ENCODE assay signal across 7 cellular contexts in genomic region chrX:57132046-57132445, GRCh38. TPM values are rescaled to one million over a fixed set of nuclear protein-coding genes. Genes with fewer than 3 reads are reported as not detected.
"Had no signal": no experiment of that assay in that cellular context is flagged by ENCODE, and none has a peak within 500 bp of the region (broad histone marks: within the 10 kb centered on the region; RNA-seq: fewer than 3 reads in every experiment).

No MANE protein-coding gene starts in this region.

- H3K4me3 Mint-ChIP-seq: IgD-negative memory B cell had no signal

- H3K4me1 Mint-ChIP-seq: IgD-negative memory B cell had no signal

- H3K27ac Mint-ChIP-seq: IgD-negative memory B cell had no signal

- DNase-seq: IMR-90, KBM-7, KG1 had no signal

- FAIRE-seq: HepG2, HTR-8/SVneo had no signal

- ATAC-seq: HepG2 had no signal

- H3K9me3 Mint-ChIP-seq: IgD-negative memory B cell had no signal

- H3K27me3 Mint-ChIP-seq: IgD-negative memory B cell had no signal

- H3K27ac ChIP-seq: HL-60 had no signal

RNA-seq across cellular contexts. Expression of gene SPIN2A, which starts 5.2 kb away (rescaled TPM):
- polyA plus RNA-seq: IgD-negative memory B cell had no signal
